Comparison of ENCODE assay signal across 9 cellular contexts in genomic region chr17:71975998-71976649, GRCh38.
DNase-seq lines count a peak whose midpoint lies in the region; ATAC-seq and TF ChIP-seq lines count a peak whose summit lies in the region.
"Had no signal": no experiment of that assay in that cellular context is flagged by ENCODE, and none has a peak within 500 bp of the region (broad histone marks: within the 10 kb centered on the region; RNA-seq: fewer than 3 reads in every experiment).

No MANE protein-coding gene starts in this region.

- 19 to 46% methylated on average over 15 of the region's 15 CpGs for WGBS in sigmoid colon, 2 donors

- no peaks in the 10 kb centered on the region for H3K27me3 ChIP-seq in ascending aorta
- no peaks in the 10 kb centered on the region for H3K27me3 ChIP-seq in right atrium auricular region
- H3K27me3 ChIP-seq in sigmoid colon: no peaks in the 10 kb centered on the region

- peaks cover 3 to 5% of the 10 kb centered on the region in 2 donors for H3K4me1 ChIP-seq in ascending aorta
- H3K4me1 ChIP-seq in right atrium auricular region: peaks cover 0 to 4% of the 10 kb centered on the region in 2 donors
- H3K4me1 ChIP-seq in sigmoid colon: peaks cover 0 to 20% (median 7%) of the 10 kb centered on the region in 4 donors

- no peak for TF ChIP-seq CTCF in ascending aorta (IDR thresholded peaks at IDR 0.05)
- no peak for TF ChIP-seq CTCF in right atrium auricular region (IDR thresholded peaks at IDR 0.05)
- TF ChIP-seq CTCF in sigmoid colon (IDR thresholded peaks at IDR 0.05): no peak

- intact Hi-C loops in ascending aorta (cut with DNase I): loop anchor here (1.0 to 10.0 kb wide), 2 partner anchors 10 to 1219 kb away; partner anchors contain the start of gene COG1
- intact Hi-C loops in sigmoid colon (cut with DNase I): no loop called here

- DNase-seq in GOT3 (lab: John Stamatoyannopoulos, UW) (peak; percentile 64), ascending aorta (ENCODE audit: low spot score in 2 of 2) (peak; percentile 76 to 95), right atrium auricular region (ENCODE audit: low spot score) (peak; percentile 94), sigmoid colon (peak; percentile 89), NOMO-1 (lab: John Stamatoyannopoulos, UW; ENCODE audit: unreplicated experiment in 2 of 2) (no peak)
- DNase-seq in stimulated activated CD4-positive, alpha-beta T cell treated with anti-CD3 and anti-CD28 coated beads, Interleukin-2, amount 100 ng/mL, for 48 hours: no peak
- DNase-seq: naive B cell had no signal

- H3K9me3 ChIP-seq in ascending aorta: no peaks in the 10 kb centered on the region
- H3K9me3 ChIP-seq in right atrium auricular region: peaks cover 0 to 6% of the 10 kb centered on the region in 2 donors
- H3K9me3 ChIP-seq in sigmoid colon: no peaks in the 10 kb centered on the region

- ATAC-seq in HG02759 (IDR thresholded peaks at IDR 0.05; ENCODE audit: unreplicated experiment): no peak
- ATAC-seq in GM18870 (IDR thresholded peaks at IDR 0.05; ENCODE audit: unreplicated experiment): no peak

- TF ChIP-seq EP300 in sigmoid colon (IDR thresholded peaks at IDR 0.05): no peak

- no peak for TF ChIP-seq POLR2A in sigmoid colon (IDR thresholded peaks at IDR 0.05)

- H3K36me3 ChIP-seq in ascending aorta (no peaks in the 10 kb centered on the region), right atrium auricular region (no peaks in the 10 kb centered on the region), sigmoid colon (no peaks in the 10 kb centered on the region)

- H3K4me3 ChIP-seq in ascending aorta: peak overlapping the region in 1 of 2 donors; percentile 68
- H3K4me3 ChIP-seq in right atrium auricular region: no peak overlapping the region
- H3K4me3 ChIP-seq in sigmoid colon: peak overlapping the region in 2 of 4 donors; percentile 43 to 47

- H3K27ac ChIP-seq in ascending aorta (peak overlapping the region; percentile 41 to 80), right atrium auricular region (peak overlapping the region in 1 of 2 donors; percentile 74), sigmoid colon (peak overlapping the region; percentile 76 to 86 (median 80))

Comparison
In these comparisons a context has a peak if more than half of its experiments do, and no peak if none do; other contexts are left out.
1. DNase-seq: peak in GOT3 (single experiment), ascending aorta (2 of 2), right atrium auricular region (single experiment) and sigmoid colon (single experiment); none in NOMO-1 (0 of 2) and stimulated activated CD4-positive, alpha-beta T cell treated with anti-CD3 and anti-CD28 coated beads, Interleukin-2, amount 100 ng/mL, for 48 hours (0 of 2).